9 cellular contexts compared by ENCODE assay signal in the genomic region with DNA sequence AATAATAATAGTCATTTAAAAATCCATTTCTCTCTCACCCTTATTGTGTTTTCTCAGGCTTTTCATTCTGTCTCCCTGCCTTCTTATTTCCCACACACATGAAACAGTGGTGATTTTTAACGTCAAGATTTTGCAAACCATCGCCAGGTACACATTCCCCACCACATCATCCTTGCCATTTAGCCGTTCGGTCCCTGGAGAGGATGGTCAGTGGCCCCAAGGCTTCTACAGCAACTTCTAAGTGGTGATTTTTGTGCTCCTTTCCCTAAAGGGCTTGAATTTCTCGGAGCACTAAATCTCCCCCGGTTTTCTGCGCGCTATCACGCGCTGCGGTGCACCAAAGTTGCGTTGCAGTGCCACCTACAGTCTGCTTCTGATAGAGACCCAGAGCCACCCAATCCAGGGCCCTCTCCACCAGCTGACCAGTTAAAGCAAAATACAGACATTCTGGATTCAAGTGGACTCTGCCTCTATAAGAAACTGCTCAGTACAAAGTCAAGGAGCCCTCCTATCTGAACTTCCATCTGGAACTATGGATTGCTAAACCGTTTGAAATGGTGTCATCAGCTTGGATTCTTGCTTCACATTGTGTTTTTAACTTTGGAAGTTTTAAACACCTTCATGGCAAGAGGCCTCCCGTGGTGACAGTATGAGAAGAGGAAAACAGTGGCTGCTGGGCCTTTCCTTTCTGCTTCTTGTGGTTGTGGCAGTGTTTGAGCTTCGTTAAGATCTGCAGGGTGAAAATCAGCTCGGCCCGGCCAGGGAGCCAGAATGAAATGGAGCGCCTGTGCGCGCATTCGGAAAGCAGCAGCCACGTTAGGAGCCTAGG.
DNase-seq lines count a peak whose midpoint lies in the region; ATAC-seq and TF ChIP-seq lines count a peak whose summit lies in the region.
"Had no signal": no experiment of that assay in that cellular context is flagged by ENCODE, and none has a peak within 500 bp of the region (broad histone marks: within the 10 kb centered on the region; RNA-seq: fewer than 3 reads in every experiment).

No MANE protein-coding gene starts in this region.

- H3K36me3 ChIP-seq in BJ (ENCODE audit: control insufficient read depth, insufficient read depth, low read length), result no peaks in the 10 kb centered on the region
- no peaks in the 10 kb centered on the region for H3K36me3 ChIP-seq in endodermal cell (ENCODE audit: control insufficient read depth, insufficient read depth, low read length)
- H3K36me3 ChIP-seq in mucosa of descending colon (ENCODE audit: low read depth), result no peaks in the 10 kb centered on the region

- no peak overlapping the region for H3K4me3 Mint-ChIP-seq in activated CD8-positive, alpha-beta T cell treated with anti-CD3 and anti-CD28 coated beads, Interleukin-2, amount 10 ng/mL, durations not matched to agents 7 days and 5 days
- H3K4me3 Mint-ChIP-seq in endodermal cell, result no peak overlapping the region
- H3K4me3 Mint-ChIP-seq: IgD-negative memory B cell had no signal

- H3K4me1 ChIP-seq in endodermal cell (ENCODE audit: control insufficient read depth, insufficient read depth, low read length) (peaks cover 4% of the 10 kb centered on the region), mucosa of descending colon (ENCODE audit: low read depth) (peaks cover 21% of the 10 kb centered on the region)

- peaks cover 5% of the 10 kb centered on the region for H3K4me1 Mint-ChIP-seq in activated CD8-positive, alpha-beta T cell treated with anti-CD3 and anti-CD28 coated beads, Interleukin-2, amount 10 ng/mL, durations not matched to agents 7 days and 5 days (ENCODE audit: low read depth)
- H3K4me1 Mint-ChIP-seq in endodermal cell, result peaks cover 26% of the 10 kb centered on the region
- H3K4me1 Mint-ChIP-seq: IgD-negative memory B cell had no signal

- no peaks in the 10 kb centered on the region for H3K9me3 ChIP-seq in endodermal cell (ENCODE audit: control insufficient read depth, low read length)
- no peaks in the 10 kb centered on the region for H3K9me3 ChIP-seq in mucosa of descending colon

- H3K27me3 Mint-ChIP-seq in activated CD8-positive, alpha-beta T cell treated with anti-CD3 and anti-CD28 coated beads, Interleukin-2, amount 10 ng/mL, durations not matched to agents 7 days and 5 days (ENCODE audit: low read depth), result peaks cover 19% of the 10 kb centered on the region
- peaks cover 17% of the 10 kb centered on the region for H3K27me3 Mint-ChIP-seq in endodermal cell (ENCODE audit: insufficient read depth)

- H3K4me3 ChIP-seq in BJ (ENCODE audit: low read depth, low read length) (no peak overlapping the region), endodermal cell (ENCODE audit: low read length) (no peak overlapping the region), mucosa of descending colon (no peak overlapping the region)

- peak overlapping the region; percentile 21 for H3K27ac Mint-ChIP-seq in activated CD8-positive, alpha-beta T cell treated with anti-CD3 and anti-CD28 coated beads, Interleukin-2, amount 10 ng/mL, durations not matched to agents 7 days and 5 days
- H3K27ac Mint-ChIP-seq in endodermal cell, result no peak overlapping the region
- H3K27ac Mint-ChIP-seq: IgD-negative memory B cell had no signal

- no peaks in the 10 kb centered on the region for H3K9me3 Mint-ChIP-seq in activated CD8-positive, alpha-beta T cell treated with anti-CD3 and anti-CD28 coated beads, Interleukin-2, amount 10 ng/mL, durations not matched to agents 7 days and 5 days (ENCODE audit: insufficient read depth)
- H3K9me3 Mint-ChIP-seq in endodermal cell, result no peaks in the 10 kb centered on the region
- H3K9me3 Mint-ChIP-seq: IgD-negative memory B cell had no signal

- H3K27me3 ChIP-seq in BJ (ENCODE audit: control insufficient read depth, insufficient read depth, low read length) (no peaks in the 10 kb centered on the region), endodermal cell (ENCODE audit: control insufficient read depth, insufficient read depth, low read length, poor library complexity, severe bottlenecking) (no peaks in the 10 kb centered on the region)

- CTCF ChIA-PET in BJ (lab: Yijun Ruan, JAX), result interaction anchor here (0.6 to 3.7 kb wide), 25 partner anchors 8 to 393 kb away, joined by 3 to 29 read pairs (median 4); no protein-coding TSS in a partner anchor
- CTCF ChIA-PET in activated CD8-positive, alpha-beta T cell treated with anti-CD3 and anti-CD28 coated beads, Interleukin-2, amount 10 ng/mL, durations not matched to agents 7 days and 5 days (lab: Charles Lee), result interaction anchor here (0.7 to 1.6 kb wide), 15 partner anchors 9 to 752 kb away, joined by 3 to 9 read pairs (median 4); no protein-coding TSS in a partner anchor

- POLR2A ChIA-PET in BJ (lab: Charles Lee), result no interaction called here
- POLR2A ChIA-PET in activated CD8-positive, alpha-beta T cell treated with anti-CD3 and anti-CD28 coated beads, Interleukin-2, amount 10 ng/mL, durations not matched to agents 7 days and 5 days (lab: Charles Lee), result no interaction called here

- intact Hi-C loops in mucosa of descending colon (cut with DNase I, micrococcal nuclease), result loop anchor here (5.0 to 10.0 kb wide), 2 partner anchors 383 to 386 kb away; no protein-coding TSS in a partner anchor

- DNase-seq in BJ (ENCODE audit: low read depth) (no peak), NCI-H526 (lab: John Stamatoyannopoulos, UW) (peak; percentile 16 to 84), endodermal cell (peak; percentile 90), mucosa of descending colon (peak; percentile 57 to 84 (median 75))
- DNase-seq in activated CD8-positive, alpha-beta T cell treated with anti-CD3 and anti-CD28 coated beads, Interleukin-2, amount 10 ng/mL, durations not matched to agents 7 days and 5 days, result peak; percentile 73
- peak; percentile 34 for DNase-seq in stimulated activated CD8-positive, alpha-beta memory T cell treated with anti-CD3 and anti-CD28 coated beads, Interleukin-7, amount 100 ng/mL, for 24 hours (ENCODE audit: low read depth)

- H3K27ac ChIP-seq in endodermal cell (ENCODE audit: low read depth, low read length), result no peak overlapping the region

- H3K9ac ChIP-seq in endodermal cell (ENCODE audit: extremely low read depth, low read length, poor library complexity, severe bottlenecking), result no peak overlapping the region

- ATAC-seq in GM19035 (IDR thresholded peaks at IDR 0.05; ENCODE audit: unreplicated experiment), result peak; percentile 87
- peak; percentile 81 for ATAC-seq in HG03280 (IDR thresholded peaks at IDR 0.05; ENCODE audit: unreplicated experiment)
- peak; percentile 92 for ATAC-seq in activated CD8-positive, alpha-beta T cell treated with anti-CD3 and anti-CD28 coated beads, Interleukin-2, amount 10 ng/mL, durations not matched to agents 7 days and 5 days
- peak; percentile 88 for ATAC-seq in mucosa of descending colon

- TF ChIP-seq CTCF in BJ (IDR thresholded peaks at IDR 0.05; ENCODE audit: insufficient read depth, low read depth, low read length) (peak; percentile 81), endodermal cell (conservative IDR thresholded peaks at IDR 0.05) (peak; percentile 94), mucosa of descending colon (IDR thresholded peaks at IDR 0.05) (peak; percentile 60)

- 36 to 41% methylated on average over 18 to 22 of the region's 22 CpGs for WGBS in endodermal cell (ENCODE audit: insufficient coverage in 1 of 2, insufficient read length in 1 of 2), 2 experiments

- no peaks in the 10 kb centered on the region for H3K36me3 Mint-ChIP-seq in activated CD8-positive, alpha-beta T cell treated with anti-CD3 and anti-CD28 coated beads, Interleukin-2, amount 10 ng/mL, durations not matched to agents 7 days and 5 days (ENCODE audit: low read depth)
- no peaks in the 10 kb centered on the region for H3K36me3 Mint-ChIP-seq in endodermal cell (ENCODE audit: low read depth)
- H3K36me3 Mint-ChIP-seq: IgD-negative memory B cell had no signal
